In genomic region chr5:103119765-103120606, GRCh38 we compare ENCODE assay signal across 1 cellular context.
TF ChIP-seq lines count a peak whose summit lies in the region.

A gene with protein sequence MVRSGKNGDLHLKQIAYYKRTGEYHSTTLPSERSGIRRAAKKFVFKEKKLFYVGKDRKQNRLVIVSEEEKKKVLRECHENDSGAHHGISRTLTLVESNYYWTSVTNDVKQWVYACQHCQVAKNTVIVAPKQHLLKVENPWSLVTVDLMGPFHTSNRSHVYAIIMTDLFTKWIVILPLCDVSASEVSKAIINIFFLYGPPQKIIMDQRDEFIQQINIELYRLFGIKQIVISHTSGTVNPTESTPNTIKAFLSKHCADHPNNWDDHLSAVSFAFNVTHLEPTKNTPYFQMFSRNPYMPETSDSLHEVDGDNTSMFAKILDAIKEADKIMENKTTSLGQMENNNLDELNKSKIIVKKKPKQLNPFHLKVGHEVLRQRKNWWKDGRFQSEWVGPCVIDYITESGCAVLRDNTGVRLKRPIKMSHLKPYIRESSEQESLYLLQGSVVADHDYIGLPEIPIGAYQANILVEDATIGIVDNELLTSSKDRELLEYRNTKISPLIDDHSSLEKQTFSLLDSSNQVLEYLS (minus strand): TSS chr5:103120138. CDS start chr5:103108707, 11,431 bp downstream.
Gene PPIP5K2, plus strand, starts transcription at chr5:103120301. Its CDS starts 9,289 bp downstream, at chr5:103129590.

TF ChIP-seq in GM12878, 131 proteins besides CTCF, POLR2A, EP300 and RAD21 (continued from another document):
- TF ChIP-seq PKNOX1 (IDR thresholded peaks at IDR 0.05) (peak; percentile 86), KAT2A (conservative IDR thresholded peaks at IDR 0.05; ENCODE audit: control insufficient read depth, low read depth, low read length) (no peak), ATF7 (IDR thresholded peaks at IDR 0.05; ENCODE audit: low read depth) (peak; percentile 86), ELK1 (IDR thresholded peaks at IDR 0.05; ENCODE audit: low read depth, low read length) (peak; percentile 99), SP1 (IDR thresholded peaks at IDR 0.05; ENCODE audit: low read depth, low read length) (peak; percentile 80), ZNF217 (IDR thresholded peaks at IDR 0.05) (no peak), TARDBP (IDR thresholded peaks at IDR 0.05; ENCODE audit: borderline replicate concordance) (peak; percentile 92), EED (IDR thresholded peaks at IDR 0.05; ENCODE audit: low read depth) (0 out of 2 replicates have a peak, but pooled peaks have one; percentile 17), ATF2 (IDR thresholded peaks at IDR 0.05; ENCODE audit: low read length) (peak; percentile 86), IRF4 (IDR thresholded peaks at IDR 0.05; ENCODE audit: low read depth, low read length) (0 out of 2 replicates have a peak, but pooled peaks have one; percentile 6), ZBTB11 (CRISPR knock-in tag; IDR thresholded peaks at IDR 0.05) (peak; percentile 95), YBX1 (IDR thresholded peaks at IDR 0.05) (no peak), FOXK2 (IDR thresholded peaks at IDR 0.05) (no peak), ZBED1 (IDR thresholded peaks at IDR 0.05; ENCODE audit: borderline replicate concordance) (peak; percentile 68)
TF ChIP-seq in GM12878: peak in this region for 79.
